ENCODE assay signal across 2 cellular contexts in the genomic region with DNA sequence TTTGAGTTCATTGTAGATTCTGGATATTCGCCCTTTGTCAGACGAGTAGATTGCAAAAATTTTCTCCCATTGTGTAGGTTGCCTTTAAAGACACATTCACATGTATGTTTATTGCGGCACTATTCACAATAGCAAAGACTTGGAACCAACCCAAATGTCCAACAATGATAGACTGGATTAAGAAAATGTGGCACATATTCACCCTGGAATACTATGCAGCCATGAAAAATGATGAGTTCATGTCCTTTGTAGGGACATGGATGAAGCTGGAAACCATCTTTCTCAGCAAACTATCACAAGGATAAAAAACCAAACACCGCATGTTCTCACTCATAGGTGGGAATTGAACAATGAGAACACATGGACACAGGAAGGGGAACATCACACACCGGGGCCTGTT. TPM values are rescaled to one million over a fixed set of nuclear protein-coding genes. Genes with fewer than 3 reads are reported as not detected.
DNase-seq lines count a peak whose midpoint lies in the region; ATAC-seq, FAIRE-seq and TF ChIP-seq lines count a peak whose summit lies in the region.
"Not testable (repeated sequence)": the region's sequence is repeated elsewhere in the genome, so short reads cannot be mapped to it uniquely, and the experiment has no call there.

No MANE protein-coding gene starts in this region.

- CTCF ChIA-PET in HEK293 (lab: Yijun Ruan, JAX); K562 (lab: Yijun Ruan, JAX; ENCODE audit: low intra/inter-chr PET ratio): not testable (repeated sequence)

- H3K27me3 ChIP-seq in K562 (ENCODE audit: control insufficient read depth in 2 of 2, insufficient read depth in 2 of 2, low read length in 2 of 2): not testable (repeated sequence)

- H3K4me1 ChIP-seq in HEK293 (ENCODE audit: control insufficient read depth, insufficient read depth, low read length); K562 (replicated peaks in 1 of 2; ENCODE audit: control insufficient read depth in 2 of 2, insufficient read depth in 2 of 2, low read length in 2 of 2): not testable (repeated sequence)

- not testable (repeated sequence) for BruUV-seq in K562 (replicated peaks; lab: Mats Ljungman, UMichigan)

- not testable (repeated sequence) for TF ChIP-seq RAD21 in K562 (CRISPR knock-in tag; conservative IDR thresholded peaks at IDR 0.05 in 1 of 2, IDR thresholded peaks at IDR 0.05 in 1 of 2)

- H3K9me1 ChIP-seq in K562 (ENCODE audit: control insufficient read depth, insufficient read depth, low read length): not testable (repeated sequence)

- not testable (repeated sequence) for TF ChIP-seq EP300 in K562 (IDR thresholded peaks at IDR 0.05; ENCODE audit: low read length)

- POLR2A ChIA-PET in HEK293 (lab: Yijun Ruan, JAX); K562 (lab: Yijun Ruan, JAX): not testable (repeated sequence)

- WGBS in K562 (ENCODE audit: insufficient coverage, low coverage, missing lambda C conversion rate): 85% methylated on average over 3 of the region's 5 CpGs

- H2AFZ ChIP-seq in K562 (ENCODE audit: low read depth, low read length): not testable (repeated sequence)

- H3K9me3 ChIP-seq in HEK293 (ENCODE audit: control insufficient read depth, insufficient read depth, low read depth, low read length); K562 (replicated peaks; ENCODE audit: control insufficient read depth, insufficient read depth, low read depth, low read length): not testable (repeated sequence)

- not testable (repeated sequence) for TF ChIP-seq POLR2A in K562 (conservative IDR thresholded peaks at IDR 0.05)

- not testable (repeated sequence) for FAIRE-seq in K562 (lab: Jason Lieb, UNC)

- TF ChIP-seq CTCF in HEK293 (tag by site-specific recombination; IDR thresholded peaks at IDR 0.05); K562 (IDR thresholded peaks at IDR 0.05 in 2 of 3, conservative IDR thresholded peaks at IDR 0.05 in 1 of 3; ENCODE audit: insufficient read depth in 2 of 3, low read depth in 1 of 3, low read length in 3 of 3): not testable (repeated sequence)

- H3K4me2 ChIP-seq in K562 (ENCODE audit: insufficient read depth, low read length): not testable (repeated sequence)

- not testable (repeated sequence) for DNase-seq in K562 (ENCODE audit: extremely low read depth in 1 of 4, low spot score in 3 of 4)

- intact Hi-C loops in K562 (cut with micrococcal nuclease): not testable (repeated sequence)

- H3K79me2 ChIP-seq in K562 (ENCODE audit: control insufficient read depth, insufficient read depth, low read length): not testable (repeated sequence)

- in situ Hi-C loops in K562 (cut with MboI): not testable (repeated sequence)

- H4K20me1 ChIP-seq in K562 (replicated peaks; ENCODE audit: control insufficient read depth, insufficient read depth, low read length): not testable (repeated sequence)

- H3K4me3 ChIP-seq in HEK293 (ENCODE audit: low read depth, low read length); K562: not testable (repeated sequence)

- not testable (repeated sequence) for H3K27ac ChIP-seq in HEK293 (ENCODE audit: extremely low read depth, low read depth, low read length); K562 (ENCODE audit: extremely low read depth, low read depth, low read length)

- not testable (repeated sequence) for H3K9ac ChIP-seq in K562 (ENCODE audit: insufficient read depth in 1 of 2, low read depth in 2 of 2, low read length in 2 of 2)

- ATAC-seq in K562: not testable (repeated sequence)

- not testable (repeated sequence) for H3K36me3 ChIP-seq in HEK293 (ENCODE audit: control insufficient read depth in 2 of 2, insufficient read depth in 1 of 2, low read length in 2 of 2); K562 (ENCODE audit: control insufficient read depth, insufficient read depth, low read length)

TF ChIP-seq in HEK293, 187 proteins besides CTCF, POLR2A, EP300 and RAD21:
- peak; percentile 19; the same call in 1 of the 2 replicates for TF ChIP-seq ZNF580 (tag by site-specific recombination; IDR thresholded peaks at IDR 0.05)
- TF ChIP-seq ZNF146 (tag by site-specific recombination; IDR thresholded peaks at IDR 0.05): peak; percentile 91

TF ChIP-seq in K562, 482 proteins besides CTCF, POLR2A, EP300 and RAD21:
- TF ChIP-seq ZNF146 (CRISPR knock-in tag; IDR thresholded peaks at IDR 0.05; ENCODE audit: unreplicated experiment) (peak; percentile 81), BCOR (IDR thresholded peaks at IDR 0.05) (peak; percentile 63; the same call in 1 of the 2 replicates)

RNA-seq across cellular contexts. Expression of gene LIN52, which starts 40.7 kb away (rescaled TPM):
- total RNA-seq in K562 (2011; cell fraction: chromatin; rRNA removed; ENCODE audit: low replicate concordance): 12.8 and 15.9 TPM in 2 replicates
- total RNA-seq in K562 (2011; cell fraction: nucleolus; rRNA removed): 8.7 and 11.4 TPM in 2 replicates
- 10.7 and 16.6 TPM in 2 replicates for total RNA-seq in K562 (2011; cell fraction: nucleoplasm; rRNA removed)
- total RNA-seq in K562 (2014; rRNA removed) (4.6 and 6.0 TPM in 2 replicates), K562 (2014; rRNA removed; fragmentation: Illumina TruSeq; extraction: Trizol) (9.2 and 9.8 TPM in 2 replicates), K562 (2015; rRNA removed; fragmentation: Illumina TruSeq; extraction: Trizol) (8.2 and 9.0 TPM in 2 replicates), K562 (2021) (4.9 and 5.5 TPM in 2 replicates)
- polyA plus RNA-seq in K562 (2011; rRNA removed) (8.3 and 9.9 TPM in 2 replicates), K562 (2014; fragmentation: Illumina TruSeq; extraction: Trizol) (9.3 and 10.5 TPM in 2 replicates), K562 (2014; fragmentation: Nextera tagmentation; extraction: Ambion mirVana) (10 to 100 TPM in 1 of 2 experiments, 1 to 10 TPM in 1; 7.3 to 11.8 TPM), K562 (2014; rRNA removed) (8.3 and 9.8 TPM in 2 replicates)
- 5.2 and 6.0 TPM in 2 replicates for polyA plus RNA-seq in K562 (2011; cell fraction: cytosol; rRNA removed)
- polyA plus RNA-seq in K562 (2011; cell fraction: nucleus; rRNA removed): 2.5 and 4.1 TPM in 2 replicates
- 4.6 and 7.7 TPM in 2 replicates for polyA plus RNA-seq in K562 (2012)
- 8.0 and 10.0 TPM in 2 replicates for polyA minus RNA-seq in K562 (2011; rRNA and poly(A)+ RNA removed)
- 2.6 and 5.3 TPM in 2 replicates for polyA minus RNA-seq in K562 (2011; cell fraction: cytosol; rRNA and poly(A)+ RNA removed)
- polyA minus RNA-seq in K562 (2011; cell fraction: nucleus; rRNA and poly(A)+ RNA removed): 3.9 and 6.4 TPM in 2 replicates

RNA-seq across cellular contexts. Expression of gene ALDH6A1, which starts 41.2 kb away (rescaled TPM):
- total RNA-seq in K562 (2011; cell fraction: chromatin; rRNA removed; ENCODE audit: low replicate concordance): 9.9 and 11.4 TPM in 2 replicates
- 4.5 and 5.7 TPM in 2 replicates for total RNA-seq in K562 (2011; cell fraction: nucleolus; rRNA removed)
- 6.2 and 7.6 TPM in 2 replicates for total RNA-seq in K562 (2011; cell fraction: nucleoplasm; rRNA removed)
- total RNA-seq in K562 (2014; rRNA removed) (4.1 and 4.8 TPM in 2 replicates), K562 (2014; rRNA removed; fragmentation: Illumina TruSeq; extraction: Trizol) (4.6 and 5.3 TPM in 2 replicates), K562 (2015; rRNA removed; fragmentation: Illumina TruSeq; extraction: Trizol) (3.5 and 4.1 TPM in 2 replicates), K562 (2021) (6.0 and 6.1 TPM in 2 replicates)
- polyA plus RNA-seq in K562 (2011; rRNA removed) (11.5 and 13.5 TPM in 2 replicates), K562 (2014; fragmentation: Illumina TruSeq; extraction: Trizol) (3.8 and 5.1 TPM in 2 replicates), K562 (2014; fragmentation: Nextera tagmentation; extraction: Ambion mirVana) (1 to 10 TPM; 3.1 to 4.5 TPM), K562 (2014; rRNA removed) (3.6 and 3.9 TPM in 2 replicates)
- 3.1 and 6.9 TPM in 2 replicates for polyA plus RNA-seq in K562 (2011; cell fraction: cytosol; rRNA removed)
- polyA plus RNA-seq in K562 (2011; cell fraction: nucleus; rRNA removed): 2.7 and 3.9 TPM in 2 replicates
- 3.9 and 4.5 TPM in 2 replicates for polyA plus RNA-seq in K562 (2012)
- polyA minus RNA-seq in K562 (2011; rRNA and poly(A)+ RNA removed): 17.6 and 22.6 TPM in 2 replicates
- 3.8 and 8.6 TPM in 2 replicates for polyA minus RNA-seq in K562 (2011; cell fraction: cytosol; rRNA and poly(A)+ RNA removed)
- polyA minus RNA-seq in K562 (2011; cell fraction: nucleus; rRNA and poly(A)+ RNA removed): 2.2 and 6.1 TPM in 2 replicates
